Comparison of ENCODE assay signal across 19 cellular contexts in the genomic region with DNA sequence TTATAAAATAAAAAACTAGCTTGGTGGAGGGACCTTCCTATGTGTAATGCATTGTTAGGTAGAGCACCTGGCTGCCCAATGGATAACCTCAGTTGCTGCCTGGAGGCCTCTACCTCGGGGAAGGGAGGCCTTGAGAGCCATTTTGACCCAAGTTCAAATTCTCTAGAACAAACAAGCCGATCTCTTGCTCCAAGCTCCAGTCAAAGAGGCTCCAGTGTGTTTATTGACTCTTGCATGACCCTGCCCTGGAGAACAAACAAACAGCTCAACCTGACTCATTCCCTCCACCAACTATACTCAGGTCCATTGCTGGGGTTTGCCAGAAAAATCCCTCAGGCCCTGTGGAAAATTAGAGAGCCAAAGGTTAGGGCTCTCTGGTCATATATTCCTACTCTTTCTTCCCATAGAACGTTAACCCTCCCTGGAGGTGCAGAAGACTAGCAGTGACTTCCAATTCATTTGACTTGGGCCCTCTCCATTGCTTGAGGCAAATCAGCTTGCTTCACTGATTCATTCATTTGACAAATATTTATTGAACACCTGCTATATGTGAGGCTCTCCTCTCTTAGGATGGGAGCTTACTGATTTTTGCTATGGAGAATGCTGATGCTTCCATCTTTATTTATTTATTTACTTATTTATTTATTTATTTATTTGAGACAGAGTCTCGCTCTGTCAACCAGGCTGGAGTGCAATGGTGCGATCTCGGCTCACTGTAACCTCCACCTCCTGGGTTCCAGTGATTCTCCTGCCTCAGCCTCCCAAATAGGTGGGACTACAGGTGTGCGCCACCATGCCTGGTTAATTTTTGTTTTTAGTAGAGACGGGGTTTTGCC.
DNase-seq lines count a peak whose midpoint lies in the region; ATAC-seq and TF ChIP-seq lines count a peak whose summit lies in the region.
"Had no signal": no experiment of that assay in that cellular context is flagged by ENCODE, and none has a peak within 500 bp of the region (broad histone marks: within the 10 kb centered on the region; RNA-seq: fewer than 3 reads in every experiment).

No MANE protein-coding gene starts in this region.

- H3K27me3 ChIP-seq in upper lobe of right lung: peaks cover 15% of the 10 kb centered on the region
- H3K27me3 ChIP-seq: colonic mucosa, vagina had no signal

- no peaks in the 10 kb centered on the region for H3K4me1 ChIP-seq in upper lobe of right lung
- H3K4me1 ChIP-seq: colonic mucosa, esophagus muscularis mucosa, neural progenitor cell, vagina had no signal

- H3K36me3 Mint-ChIP-seq in activated CD8-positive, alpha-beta memory T cell treated with anti-CD3 and anti-CD28 coated beads, Interleukin-2, amount 10 ng/mL, durations not matched to agents 7 days and 5 days: no peaks in the 10 kb centered on the region
- H3K36me3 Mint-ChIP-seq: CD8-positive, alpha-beta T cell; memory B cell; neural progenitor cell had no signal

- no peaks in the 10 kb centered on the region for H3K4me1 Mint-ChIP-seq in activated CD8-positive, alpha-beta memory T cell treated with anti-CD3 and anti-CD28 coated beads, Interleukin-2, amount 10 ng/mL, durations not matched to agents 7 days and 5 days
- H3K4me1 Mint-ChIP-seq: memory B cell, neural progenitor cell had no signal

- DNase-seq in HCEC 1CT (peak; percentile 73), NCI-H748 treated with DMSO at 0.1 percent for 48 hours (lab: John Stamatoyannopoulos, UW) (peak; percentile 29), upper lobe of right lung (no peak), omental fat pad (ENCODE audit: low spot score) (no peak)
- no peak for DNase-seq in activated CD8-positive, alpha-beta memory T cell treated with anti-CD3 and anti-CD28 coated beads, Interleukin-2, amount 10 ng/mL, durations not matched to agents 7 days and 5 days
- DNase-seq: activated CD4-positive, alpha-beta T cell treated with anti-CD3 and anti-CD28 coated beads for 48 hours; activated T-cell treated with anti-CD3 and anti-CD28 coated beads, Interleukin-2, amount 50 U/mL, for 48 hours; CD8-positive, alpha-beta T cell; colonic mucosa; NCI-H226; OCI-M1; stimulated activated naive CD4-positive, alpha-beta T cell; T-helper 1 cell had no signal

- CTCF ChIA-PET in activated CD8-positive, alpha-beta memory T cell treated with anti-CD3 and anti-CD28 coated beads, Interleukin-2, amount 10 ng/mL, durations not matched to agents 7 days and 5 days (lab: Charles Lee): interaction anchor here (0.6 kb wide), 1 partner anchor 377 kb away, joined by 3 read pairs; no protein-coding TSS in a partner anchor

- H3K4me3 Mint-ChIP-seq in activated CD8-positive, alpha-beta memory T cell treated with anti-CD3 and anti-CD28 coated beads, Interleukin-2, amount 10 ng/mL, durations not matched to agents 7 days and 5 days: no peak overlapping the region
- H3K4me3 Mint-ChIP-seq: CD8-positive, alpha-beta T cell; memory B cell; neural progenitor cell had no signal

- ATAC-seq in esophagus mucosa: peak; percentile 55
- ATAC-seq in upper lobe of right lung: peak; percentile 63
- ATAC-seq in omental fat pad (ENCODE audit: low FRiP score): no peak
- no peak for ATAC-seq in activated CD8-positive, alpha-beta memory T cell treated with anti-CD3 and anti-CD28 coated beads, Interleukin-2, amount 10 ng/mL, durations not matched to agents 7 days and 5 days
- ATAC-seq in GM18520 (IDR thresholded peaks at IDR 0.05; ENCODE audit: unreplicated experiment): no peak
- ATAC-seq: CD8-positive, alpha-beta T cell had no signal

- H3K27me3 Mint-ChIP-seq in activated CD8-positive, alpha-beta memory T cell treated with anti-CD3 and anti-CD28 coated beads, Interleukin-2, amount 10 ng/mL, durations not matched to agents 7 days and 5 days: peaks cover 50% of the 10 kb centered on the region

- intact Hi-C loops in upper lobe of right lung (cut with DNase I): no loop called here

- no peak overlapping the region for H3K27ac Mint-ChIP-seq in activated CD8-positive, alpha-beta memory T cell treated with anti-CD3 and anti-CD28 coated beads, Interleukin-2, amount 10 ng/mL, durations not matched to agents 7 days and 5 days
- H3K27ac Mint-ChIP-seq: CD8-positive, alpha-beta T cell; memory B cell; neural progenitor cell had no signal

- no peaks in the 10 kb centered on the region for H3K9me3 ChIP-seq in upper lobe of right lung
- H3K9me3 ChIP-seq: colonic mucosa, esophagus muscularis mucosa, vagina had no signal

- H3K4me3 ChIP-seq in upper lobe of right lung: no peak overlapping the region
- H3K4me3 ChIP-seq: colonic mucosa, esophagus muscularis mucosa, neural progenitor cell, vagina had no signal

- H3K36me3 ChIP-seq in upper lobe of right lung: no peaks in the 10 kb centered on the region
- H3K36me3 ChIP-seq: colonic mucosa, esophagus muscularis mucosa, neural progenitor cell, vagina had no signal

- no peaks in the 10 kb centered on the region for H3K9me3 Mint-ChIP-seq in activated CD8-positive, alpha-beta memory T cell treated with anti-CD3 and anti-CD28 coated beads, Interleukin-2, amount 10 ng/mL, durations not matched to agents 7 days and 5 days (ENCODE audit: low read depth)
- H3K9me3 Mint-ChIP-seq: CD8-positive, alpha-beta T cell; memory B cell; neural progenitor cell had no signal

- no peak for TF ChIP-seq CTCF in upper lobe of right lung (IDR thresholded peaks at IDR 0.05)
- TF ChIP-seq CTCF in omental fat pad (IDR thresholded peaks at IDR 0.05): no peak

- H3K27ac ChIP-seq in upper lobe of right lung: no peak overlapping the region
- H3K27ac ChIP-seq: colonic mucosa, esophagus muscularis mucosa, neural progenitor cell, vagina had no signal

Comparison
In these comparisons a context has a peak if more than half of its experiments do, and no peak if none do; other contexts are left out.
1. DNase-seq: peak in HCEC 1CT (single experiment) and NCI-H748 treated with DMSO at 0.1 percent for 48 hours (single experiment); none in upper lobe of right lung (single experiment), omental fat pad (single experiment) and activated CD8-positive, alpha-beta memory T cell treated with anti-CD3 and anti-CD28 coated beads, Interleukin-2, amount 10 ng/mL, durations not matched to agents 7 days and 5 days (single experiment).
2. ATAC-seq: peak in esophagus mucosa (single experiment) and upper lobe of right lung (single experiment); none in omental fat pad (single experiment), activated CD8-positive, alpha-beta memory T cell treated with anti-CD3 and anti-CD28 coated beads, Interleukin-2, amount 10 ng/mL, durations not matched to agents 7 days and 5 days (single experiment) and GM18520 (single experiment).